9 cellular contexts compared by ENCODE assay signal in genomic region chr4:25330905-25331816, GRCh38. TPM values are rescaled to one million over a fixed set of nuclear protein-coding genes. Genes with fewer than 3 reads are reported as not detected.
A peak's percentile ranks its signal among the peaks of the same experiment; 100 is the strongest.
DNase-seq lines count a peak whose midpoint lies in the region; ATAC-seq lines count a peak whose summit lies in the region.
"Had no signal": no experiment of that assay in that cellular context is flagged by ENCODE, and none has a peak within 500 bp of the region (broad histone marks: within the 10 kb centered on the region; RNA-seq: fewer than 3 reads in every experiment).

No MANE protein-coding gene starts in this region.

- peak overlapping the region; percentile 88 for H3K27ac Mint-ChIP-seq in T-helper 2 cell treated with Interferon-gamma antibody and Interleukin-4, amounts not matched to agents 5 μg/mL and 100 μg/mL, for 36 hours
- H3K27ac Mint-ChIP-seq in natural killer cell treated with Interleukin-12 subunit alpha and Interleukin-12 subunit beta and Interleukin-15 and Interleukin-18, amount 100 ng/mL, for 72 hours, result peak overlapping the region; percentile 96 to 98

- H3K9me3 Mint-ChIP-seq in T-helper 2 cell treated with Interferon-gamma antibody and Interleukin-4, amounts not matched to agents 5 μg/mL and 100 μg/mL, for 36 hours, result no peaks in the 10 kb centered on the region
- H3K9me3 Mint-ChIP-seq in natural killer cell treated with Interleukin-12 subunit alpha and Interleukin-12 subunit beta and Interleukin-15 and Interleukin-18, amount 100 ng/mL, for 72 hours, result no peaks in the 10 kb centered on the region

- H3K4me3 Mint-ChIP-seq in T-helper 2 cell treated with Interferon-gamma antibody and Interleukin-4, amounts not matched to agents 5 μg/mL and 100 μg/mL, for 36 hours, result peak overlapping the region; percentile 80
- peak overlapping the region; percentile 91 for H3K4me3 Mint-ChIP-seq in natural killer cell treated with Interleukin-12 subunit alpha and Interleukin-12 subunit beta and Interleukin-15 and Interleukin-18, amount 100 ng/mL, for 72 hours

- H3K4me1 Mint-ChIP-seq in T-helper 2 cell treated with Interferon-gamma antibody and Interleukin-4, amounts not matched to agents 5 μg/mL and 100 μg/mL, for 36 hours (ENCODE audit: low read depth), result peaks cover 21% of the 10 kb centered on the region
- peaks cover 12 to 16% of the 10 kb centered on the region in 2 donors for H3K4me1 Mint-ChIP-seq in natural killer cell treated with Interleukin-12 subunit alpha and Interleukin-12 subunit beta and Interleukin-15 and Interleukin-18, amount 100 ng/mL, for 72 hours (ENCODE audit: low read depth in 2 of 2)

- H3K27me3 Mint-ChIP-seq in T-helper 2 cell treated with Interferon-gamma antibody and Interleukin-4, amounts not matched to agents 5 μg/mL and 100 μg/mL, for 36 hours (ENCODE audit: low read depth), result no peaks in the 10 kb centered on the region
- no peaks in the 10 kb centered on the region for H3K27me3 Mint-ChIP-seq in natural killer cell treated with Interleukin-12 subunit alpha and Interleukin-12 subunit beta and Interleukin-15 and Interleukin-18, amount 100 ng/mL, for 72 hours

- peak; percentile 80 for ATAC-seq in GM18861 (IDR thresholded peaks at IDR 0.05; ENCODE audit: unreplicated experiment)
- ATAC-seq in HG02571 (IDR thresholded peaks at IDR 0.05; ENCODE audit: unreplicated experiment), result peak; percentile 90
- peak; percentile 69 to 82 for ATAC-seq in natural killer cell treated with Interleukin-12 subunit alpha and Interleukin-12 subunit beta and Interleukin-15 and Interleukin-18, amount 100 ng/mL, for 72 hours

- peaks cover 1% of the 10 kb centered on the region for H3K36me3 Mint-ChIP-seq in T-helper 2 cell treated with Interferon-gamma antibody and Interleukin-4, amounts not matched to agents 5 μg/mL and 100 μg/mL, for 36 hours (ENCODE audit: low read depth)
- H3K36me3 Mint-ChIP-seq in natural killer cell treated with Interleukin-12 subunit alpha and Interleukin-12 subunit beta and Interleukin-15 and Interleukin-18, amount 100 ng/mL, for 72 hours, result no peaks in the 10 kb centered on the region

- DNase-seq in T-helper 2 cell treated with Interferon-gamma antibody and Interleukin-4, amounts not matched to agents 5 μg/mL and 100 μg/mL, for 36 hours (ENCODE audit: low spot score), result no peak
- DNase-seq in natural killer cell treated with Interleukin-12 subunit alpha and Interleukin-12 subunit beta and Interleukin-15 and Interleukin-18, amount 100 ng/mL, for 72 hours (ENCODE audit: low spot score), result no peak
- no peak for DNase-seq in stimulated activated CD4-positive, alpha-beta T cell treated with anti-CD3 and anti-CD28 coated beads, Interleukin-4, amount 100 ng/mL, for 4 hours
- no peak for DNase-seq in stimulated activated CD4-positive, alpha-beta T cell treated with anti-CD3 and anti-CD28 coated beads, Interleukin-12 subunit alpha, Interleukin-12 subunit beta, amount 100 ng/mL, for 4 hours
- no peak for DNase-seq in NCI-H1436 (lab: John Stamatoyannopoulos, UW)
- DNase-seq in KG1 (lab: John Stamatoyannopoulos, UW), result no peak
- DNase-seq: GM23248 had no signal

RNA-seq across cellular contexts. Expression of gene ZCCHC4, which starts 18.6 kb away (rescaled TPM):
- 10 to 100 TPM; 14.7 to 21.8 TPM for total RNA-seq in natural killer cell treated with Interleukin-12 subunit alpha and Interleukin-12 subunit beta and Interleukin-15 and Interleukin-18, amount 100 ng/mL, for 72 hours

RNA-seq across cellular contexts. Expression of gene ANAPC4, which starts 45.9 kb away (rescaled TPM):
- total RNA-seq in natural killer cell treated with Interleukin-12 subunit alpha and Interleukin-12 subunit beta and Interleukin-15 and Interleukin-18, amount 100 ng/mL, for 72 hours, result 10 to 100 TPM; 43.0 to 66.6 TPM
